ENCODE assay signal across 1 cellular context in genomic region chr10:21634599-21635365, GRCh38.
TF ChIP-seq lines count a peak whose summit lies in the region.

No MANE protein-coding gene starts in this region.

TF ChIP-seq in HepG2, 621 proteins besides CTCF, POLR2A, EP300 and RAD21 (continued from another document):
- TF ChIP-seq ZNF142 (CRISPR knock-in tag; IDR thresholded peaks at IDR 0.05): no peak
- no peak for TF ChIP-seq EZH2 (conservative IDR thresholded peaks at IDR 0.05; ENCODE audit: low read depth, low read length)
- no peak for TF ChIP-seq ZNF263 (CRISPR knock-in tag; IDR thresholded peaks at IDR 0.05)
- 0 out of 2 replicates have a peak, but pooled peaks have one; percentile 19 for TF ChIP-seq CEBPB (IDR thresholded peaks at IDR 0.05; ENCODE audit: borderline replicate concordance, low read depth, low read length)
- no peak for TF ChIP-seq E2F2 (CRISPR knock-in tag; IDR thresholded peaks at IDR 0.05; ENCODE audit: borderline replicate concordance)
- no peak for TF ChIP-seq ZNF607 (CRISPR knock-in tag; IDR thresholded peaks at IDR 0.05; ENCODE audit: borderline replicate concordance)
- no peak for TF ChIP-seq ZBTB2 (CRISPR knock-in tag; IDR thresholded peaks at IDR 0.05; ENCODE audit: low read depth)
- no peak for TF ChIP-seq NFE2L2 (IDR thresholded peaks at IDR 0.05; ENCODE audit: low read length)
- no peak for TF ChIP-seq LRRFIP1 (CRISPR knock-in tag; conservative IDR thresholded peaks at IDR 0.05)
- TF ChIP-seq ZFX (CRISPR knock-in tag; IDR thresholded peaks at IDR 0.05; ENCODE audit: low read depth): no peak
- no peak for TF ChIP-seq GATAD1 (CRISPR knock-in tag; IDR thresholded peaks at IDR 0.05)
- no peak for TF ChIP-seq MEIS1 (CRISPR knock-in tag; IDR thresholded peaks at IDR 0.05; ENCODE audit: borderline replicate concordance)
- no peak for TF ChIP-seq ZNF333 (CRISPR knock-in tag; IDR thresholded peaks at IDR 0.05; ENCODE audit: borderline replicate concordance)
